In genomic region chr5:160287378-160288051, GRCh38 we compare ENCODE assay signal across 9 cellular contexts. TPM values are rescaled to one million over a fixed set of nuclear protein-coding genes. Genes with fewer than 3 reads are reported as not detected.
A peak's percentile ranks its signal among the peaks of the same experiment; 100 is the strongest.
DNase-seq lines count a peak whose midpoint lies in the region; ATAC-seq lines count a peak whose summit lies in the region.
"Had no signal": no experiment of that assay in that cellular context is flagged by ENCODE, and none has a peak within 500 bp of the region (broad histone marks: within the 10 kb centered on the region; RNA-seq: fewer than 3 reads in every experiment).

No MANE protein-coding gene starts in this region.

- peak; percentile 27 for DNase-seq in activated effector memory CD4-positive, alpha-beta T cell treated with anti-CD3 and anti-CD28 coated beads, Interleukin-2, amount 50 U/mL, for 16 hours
- no peak for DNase-seq in activated effector memory CD4-positive, alpha-beta T cell treated with Interleukin-2 at 50 U/mL for 16 hours
- DNase-seq in dedifferentiated amniotic fluid mesenchymal stem cell (ENCODE audit: extremely low spot score) (peak; percentile 15), lung microvascular endothelial cell (ENCODE audit: low read depth in 2 of 2) (peak; percentile 45 to 48)
- no peak for DNase-seq in stimulated activated CD4-positive, alpha-beta T cell treated with anti-CD3 and anti-CD28 coated beads, Interleukin-12 subunit alpha, Interleukin-12 subunit beta, amount 100 ng/mL, for 4 hours
- DNase-seq: GOT3 had no signal

- ATAC-seq in HG03196 (IDR thresholded peaks at IDR 0.05; ENCODE audit: unreplicated experiment) (no peak), HG02870 (IDR thresholded peaks at IDR 0.05; ENCODE audit: unreplicated experiment) (no peak), GM21381 (IDR thresholded peaks at IDR 0.05; ENCODE audit: unreplicated experiment) (no peak)

RNA-seq across cellular contexts. Expression of gene CCNJL, which starts 24.8 kb away (rescaled TPM):
- 3.5 and 6.3 TPM in 2 replicates for total RNA-seq in lung microvascular endothelial cell

RNA-seq across cellular contexts. Expression of gene FABP6, which starts 58.2 kb away (rescaled TPM):
- total RNA-seq in lung microvascular endothelial cell: not detected in 2 replicates

Comparison
In these comparisons a context has a peak if more than half of its experiments do, and no peak if none do; other contexts are left out.
1. DNase-seq: peak in activated effector memory CD4-positive, alpha-beta T cell treated with anti-CD3 and anti-CD28 coated beads, Interleukin-2, amount 50 U/mL, for 16 hours (single experiment), dedifferentiated amniotic fluid mesenchymal stem cell (single experiment) and lung microvascular endothelial cell (2 of 2); none in activated effector memory CD4-positive, alpha-beta T cell treated with Interleukin-2 at 50 U/mL for 16 hours (single experiment) and stimulated activated CD4-positive, alpha-beta T cell treated with anti-CD3 and anti-CD28 coated beads, Interleukin-12 subunit alpha, Interleukin-12 subunit beta, amount 100 ng/mL, for 4 hours (single experiment).